ENCODE assay signal across 16 cellular contexts in genomic region chr3:64363842-64364241, GRCh38.
"Had no signal": no experiment of that assay in that cellular context is flagged by ENCODE, and none has a peak within 500 bp of the region (broad histone marks: within the 10 kb centered on the region; RNA-seq: fewer than 3 reads in every experiment).

No MANE protein-coding gene starts in this region.

- DNase-seq: KBM-7, NCI-H1092 treated with DMSO at 0.1 percent for 48 hours, NCI-H1436, NCI-H187, NCI-H2029, NCI-H2081 treated with DMSO at 0.1 percent for 48 hours, NCI-H2171, NCI-H226, NCI-H446, NCI-H510A, NCI-H524 treated with DMSO at 0.1 percent for 48 hours, NCI-H69, NCI-H774, SHP77, SJCRH30 had no signal

- H3K4me3 ChIP-seq: SJCRH30 had no signal

- H3K27ac ChIP-seq: RWPE1, SJCRH30 had no signal

- H3K4me1 ChIP-seq: SJCRH30 had no signal

- H3K36me3 ChIP-seq: SJCRH30 had no signal

- H3K27me3 ChIP-seq: SJCRH30 had no signal

- H3K9me3 ChIP-seq: SJCRH30 had no signal
